Comparison of ENCODE assay signal across 8 cellular contexts in the genomic region with DNA sequence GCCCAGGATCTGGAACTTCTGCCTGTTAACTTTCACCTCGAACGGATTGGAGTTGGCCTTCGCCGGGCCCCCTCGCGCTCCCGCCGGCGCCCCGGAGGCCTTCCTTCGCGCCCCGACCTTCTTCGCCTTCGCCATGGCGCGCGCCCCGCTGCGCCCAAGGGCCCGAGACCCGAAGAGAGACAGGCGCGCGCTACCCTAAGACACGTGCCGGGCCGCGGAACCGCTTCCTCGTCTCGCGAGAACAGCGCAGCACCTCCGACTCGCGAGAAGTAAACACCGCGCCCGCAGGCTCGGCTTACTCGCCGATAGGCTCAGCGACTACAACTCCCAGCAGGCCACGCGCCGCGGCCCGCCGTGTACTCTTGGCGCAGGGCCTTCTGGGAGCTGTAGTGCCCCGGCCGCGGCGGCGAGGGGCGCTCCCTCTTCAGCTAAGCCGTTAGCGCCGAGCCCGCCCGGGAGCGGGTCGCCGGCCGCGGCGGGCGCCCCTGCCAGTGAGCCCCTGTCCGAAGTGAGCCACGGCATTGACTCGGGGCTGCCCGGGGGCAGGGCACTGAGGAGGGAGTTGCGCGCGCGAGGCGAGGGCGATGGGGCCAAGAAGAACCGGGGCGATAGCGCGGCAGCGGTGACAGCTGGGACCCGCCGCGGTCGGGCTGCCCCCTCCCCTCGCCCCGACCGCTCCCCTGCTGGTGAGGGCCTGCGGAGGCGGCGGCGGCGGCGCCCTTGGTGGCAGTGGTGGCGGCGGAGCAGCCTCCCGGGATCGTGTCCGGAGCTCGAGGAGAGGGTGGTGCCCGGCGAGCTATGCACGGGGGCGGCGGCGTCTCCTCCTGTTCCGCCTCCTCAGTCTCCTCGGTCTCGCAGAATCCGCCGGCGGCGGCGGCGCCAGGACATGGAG.
A peak's percentile ranks its signal among the peaks of the same experiment; 100 is the strongest.
DNase-seq lines count a peak whose midpoint lies in the region; ATAC-seq and TF ChIP-seq lines count a peak whose summit lies in the region.

A gene (plus strand): TSS at position 387 of the 892 bp plus-strand sequence. CDS start 500 bp downstream, at position 887.
A gene (minus strand): TSS at position 222 of the 892 bp plus-strand sequence. CDS start 87 bp downstream, at position 135.

- peak within 1 kb of the TSS; percentile 78 for H3K27ac ChIP-seq in 22Rv1

- DNase-seq in NCI-H2029 (lab: John Stamatoyannopoulos, UW) (peak; percentile 98), T-helper 9 cell (peak; percentile 96), astrocyte of the hippocampus (ENCODE audit: low read depth, low spot score) (peak; percentile 100), hypothalamus (lab: John Stamatoyannopoulos, UW) (peak; percentile 61 to 99 (median 95)), retina (peak; percentile 97)

- ATAC-seq in GM18511 (IDR thresholded peaks at IDR 0.05; ENCODE audit: unreplicated experiment) (peak; percentile 91), HG03025 (IDR thresholded peaks at IDR 0.05; ENCODE audit: low FRiP score, unreplicated experiment) (peak; percentile 81)

- TF ChIP-seq CTCF in 22Rv1 (IDR thresholded peaks at IDR 0.05): peak; percentile 31; the same call in 1 of the 2 replicates

Comparison
In these comparisons a context has a peak if more than half of its experiments do, and no peak if none do; other contexts are left out.
1. Peak in every context shown above with its lines: DNase-seq, ATAC-seq and H3K27ac ChIP-seq.